Comparison of ENCODE assay signal across 21 cellular contexts in the genomic region with DNA sequence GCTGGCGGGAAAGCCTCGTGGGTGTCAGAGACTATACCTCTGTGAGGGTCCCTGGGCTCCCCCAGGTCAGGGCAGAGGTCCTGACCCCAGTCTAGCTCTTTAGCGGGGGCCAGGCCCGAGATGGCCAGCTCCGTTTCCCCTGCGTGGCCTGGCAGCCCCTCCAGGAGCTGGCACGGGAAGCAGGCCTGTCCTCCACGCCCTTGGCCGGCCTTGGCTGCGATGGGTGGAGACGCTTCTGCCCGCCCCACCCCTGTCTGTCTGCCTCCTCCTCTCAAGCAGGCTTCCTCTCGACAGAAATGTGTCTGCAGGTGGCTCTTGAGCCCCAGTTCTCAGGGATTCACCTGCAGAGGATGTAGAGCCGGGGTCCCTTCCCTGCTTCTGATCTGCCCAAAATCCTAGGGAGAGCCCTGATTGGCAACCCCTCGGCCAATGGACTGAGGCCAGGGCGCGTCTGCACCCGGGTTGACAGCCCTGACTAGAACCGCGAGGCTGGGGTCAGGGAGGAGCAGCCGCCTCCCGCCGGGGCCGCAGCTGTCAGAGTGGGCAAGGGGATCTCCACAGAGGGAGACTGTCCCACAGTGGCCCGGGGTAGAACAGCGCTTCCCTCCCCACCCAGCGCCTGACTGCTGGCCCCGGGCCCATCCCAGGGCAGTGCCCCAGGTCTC. TPM values are rescaled to one million over a fixed set of nuclear protein-coding genes. Genes with fewer than 3 reads are reported as not detected.
A peak's percentile ranks its signal among the peaks of the same experiment; 100 is the strongest.
DNase-seq lines count a peak whose midpoint lies in the region; ATAC-seq and TF ChIP-seq lines count a peak whose summit lies in the region.
"Had no signal": no experiment of that assay in that cellular context is flagged by ENCODE, and none has a peak within 500 bp of the region (broad histone marks: within the 10 kb centered on the region; RNA-seq: fewer than 3 reads in every experiment).

No MANE protein-coding gene starts in this region.

- H3K27ac ChIP-seq in transverse colon, result no peak overlapping the region
- H3K27ac ChIP-seq: epithelial cell of prostate, neutrophil had no signal

- H3K36me3 ChIP-seq in transverse colon (no peaks in the 10 kb centered on the region), HAP-1 (replicated peaks) (no peaks in the 10 kb centered on the region)
- H3K36me3 ChIP-seq: neutrophil had no signal

- TF ChIP-seq POLR2A in transverse colon (IDR thresholded peaks at IDR 0.05), result no peak

- intact Hi-C loops in transverse colon (cut with DNase I; ENCODE audit: low total_unique reads), result no loop called here

- 36 to 50% methylated on average over 2 to 15 of the region's 28 CpGs for WGBS in transverse colon (ENCODE audit: low coverage in 1 of 2), 2 donors

- H3K27me3 ChIP-seq in transverse colon (peaks cover 89% of the 10 kb centered on the region), HAP-1 (ENCODE audit: low read depth) (peaks cover 48% of the 10 kb centered on the region)

- H3K9me3 ChIP-seq in transverse colon (no peaks in the 10 kb centered on the region), HAP-1 (no peaks in the 10 kb centered on the region)
- H3K9me3 ChIP-seq: neutrophil had no signal

- TF ChIP-seq CTCF in transverse colon (IDR thresholded peaks at IDR 0.05), result no peak

- no peak for ATAC-seq in HG03097 (IDR thresholded peaks at IDR 0.05; ENCODE audit: low FRiP score, unreplicated experiment)
- ATAC-seq: stimulated activated naive B cell treated with anti-CD40 and anti-IgM and Interleukin-4, amounts not matched to agents 10 μg/mL and 1 μg/mL and 100 μg/mL, for 72 hours had no signal

- peaks cover 0 to 4% (median 0%) of the 10 kb centered on the region in 4 donors for H3K4me1 ChIP-seq in transverse colon
- H3K4me1 ChIP-seq in HAP-1, result no peaks in the 10 kb centered on the region

- no peak for TF ChIP-seq EP300 in transverse colon (IDR thresholded peaks at IDR 0.05; ENCODE audit: low read depth)

- in situ Hi-C loops in transverse colon (cut with MboI; ENCODE audit: low pct_ligation_motif_present in 1 of 4, low pct_unique_long_range_greater_than_20kb in 1 of 4, low sequenced_read_pairs in 3 of 4) (no loop called here), HAP-1 (cut with MboI; ENCODE audit: low sequenced_read_pairs) (no loop called here)

- H3K4me3 ChIP-seq in transverse colon (no peak overlapping the region), HAP-1 (no peak overlapping the region)

- peak; percentile 21 for DNase-seq in NCI-H510A treated with DMSO at 0.1 percent for 48 hours (lab: John Stamatoyannopoulos, UW)
- no peak for DNase-seq in NCI-H510A (lab: John Stamatoyannopoulos, UW)
- peak in 46 of 76 experiments; percentile 6 to 61 (median 42) for DNase-seq in HUDEP-2 (lab: John Stamatoyannopoulos, UW; ENCODE audit: unreplicated experiment in 76 of 76)
- peak; percentile 77 for DNase-seq in cerebellum (ENCODE audit: low spot score)
- peak; percentile 41 for DNase-seq in transverse colon
- no peak for DNase-seq in activated CD4-positive, alpha-beta T cell treated with anti-CD3 and anti-CD28 coated beads, Interleukin-2, amount 50 U/mL, for 1 hour
- DNase-seq in HAP-1 (ENCODE audit: low spot score in 2 of 2), result no peak
- DNase-seq: ACHN; activated CD4-positive, CD25-positive, alpha-beta regulatory T cell; activated CD8-positive, alpha-beta memory T cell treated with anti-CD3 and anti-CD28 coated beads for 24 hours; activated naive CD8-positive, alpha-beta T cell treated with anti-CD3 and anti-CD28 coated beads, Interleukin-2, amount 10 ng/mL, durations not matched to agents 7 days and 5 days; dermis blood vessel endothelial cell; DND-41; foreskin melanocyte; SIG-M5; stimulated activated naive B cell treated with anti-CD40 and anti-IgM and Interleukin-4, amounts not matched to agents 10 μg/mL and 1 μg/mL and 100 μg/mL, for 72 hours had no signal

RNA-seq across cellular contexts. Expression of a gene that starts 2.6 kb away (rescaled TPM):
- total RNA-seq in cerebellum, result 23.6 TPM
- under 1 TPM in 1 of 4 donors, not detected in 3; 0.14 TPM for total RNA-seq in transverse colon
- total RNA-seq: activated naive CD8-positive, alpha-beta T cell treated with anti-CD3 and anti-CD28 coated beads, Interleukin-2, amount 10 ng/mL, durations not matched to agents 7 days and 5 days had no signal

RNA-seq across cellular contexts. Expression of a gene that starts 21.9 kb away (rescaled TPM):
- total RNA-seq in cerebellum (12.2 TPM), transverse colon (100 to 1,000 TPM in 2 of 4 donors, 10 to 100 TPM in 2; 54.2 to 141 (median 103) TPM)

RNA-seq across cellular contexts. Expression of a gene that starts 33.5 kb away (rescaled TPM):
- 0.91 TPM for total RNA-seq in cerebellum
- total RNA-seq in transverse colon, result 100 to 1,000 TPM in 1 of 4 donors, 10 to 100 TPM in 3; 31.8 to 437 (median 64.8) TPM
- total RNA-seq: activated naive CD8-positive, alpha-beta T cell treated with anti-CD3 and anti-CD28 coated beads, Interleukin-2, amount 10 ng/mL, durations not matched to agents 7 days and 5 days; dermis blood vessel endothelial cell; T-helper 1 cell treated with Interleukin-12 subunit alpha and Interleukin-12 subunit beta and Interleukin-4 antibody, amounts not matched to agents 30 ng/mL and 1 ng/mL, for 36 hours had no signal

RNA-seq across cellular contexts. Expression of a gene that starts 35.5 kb away (rescaled TPM):
- total RNA-seq in cerebellum, result not detected
- not detected for total RNA-seq in transverse colon
- total RNA-seq: activated naive CD8-positive, alpha-beta T cell treated with anti-CD3 and anti-CD28 coated beads, Interleukin-2, amount 10 ng/mL, durations not matched to agents 7 days and 5 days; activated T-helper 1 cell treated with anti-CD3 and anti-CD28 coated beads, Interleukin-12 subunit alpha, Interleukin-12 subunit beta, Interleukin-2, Interleukin-4 antibody, amounts not matched to agents 30 ng/mL and 10 ng/mL and 1 ng/mL, durations not matched to agents 14 hours and 24 hours and 36 hours; dermis blood vessel endothelial cell; T-helper 1 cell treated with Interleukin-12 subunit alpha and Interleukin-12 subunit beta and Interleukin-4 antibody, amounts not matched to agents 30 ng/mL and 1 ng/mL, for 36 hours had no signal

RNA-seq across cellular contexts. Expression of a gene that starts 49.6 kb away (rescaled TPM):
- total RNA-seq in cerebellum (38.2 TPM), transverse colon (100 to 1,000 TPM in 1 of 4 donors, 10 to 100 TPM in 3; 56.5 to 106 (median 70.0) TPM)

Comparison
In these comparisons a context has a peak if more than half of its experiments do, and no peak if none do; other contexts are left out.
1. DNase-seq: peak in NCI-H510A treated with DMSO at 0.1 percent for 48 hours (single experiment), HUDEP-2 (46 of 76), cerebellum (single experiment) and transverse colon (single experiment); none in NCI-H510A (single experiment), activated CD4-positive, alpha-beta T cell treated with anti-CD3 and anti-CD28 coated beads, Interleukin-2, amount 50 U/mL, for 1 hour (single experiment) and HAP-1 (0 of 2).
2. RNA of a gene that starts 2.6 kb away (total RNA-seq): 23.6 TPM in cerebellum (single experiment); 0.14 TPM in transverse colon; every median in the first group is over 10 times any median in the second.
3. RNA of a gene that starts 33.5 kb away (total RNA-seq): 31.8 to 437 TPM in transverse colon; 0.91 TPM in cerebellum (single experiment); every median in the first group is over 10 times any median in the second.